Comparison of ENCODE assay signal across 9 cellular contexts in genomic region chr13:113411216-113412023, GRCh38. TPM values are rescaled to one million over a fixed set of nuclear protein-coding genes. Genes with fewer than 3 reads are reported as not detected.
DNase-seq lines count a peak whose midpoint lies in the region; ATAC-seq and TF ChIP-seq lines count a peak whose summit lies in the region.
"Had no signal": no experiment of that assay in that cellular context is flagged by ENCODE, and none has a peak within 500 bp of the region (broad histone marks: within the 10 kb centered on the region; RNA-seq: fewer than 3 reads in every experiment).

No MANE protein-coding gene starts in this region.

- peak in 1 of 2 donors; percentile 18 for ATAC-seq in lower lobe of right lung
- ATAC-seq in GM18520 (IDR thresholded peaks at IDR 0.05; ENCODE audit: unreplicated experiment) = no peak

- DNase-seq in LHCN-M2 (ENCODE audit: low read depth) = peak; percentile 99
- DNase-seq in mammary epithelial cell = peak; percentile 69
- peak; percentile 37 for DNase-seq in lower lobe of right lung
- no peak for DNase-seq in DMS114 treated with DMSO at 0.1 percent for 48 hours (lab: John Stamatoyannopoulos, UW; ENCODE audit: unreplicated experiment)
- no peak for DNase-seq in activated effector memory CD4-positive, alpha-beta T cell treated with anti-CD3 and anti-CD28 coated beads, Interleukin-2, amount 50 U/mL, for 16 hours
- DNase-seq in hippocampal formation (lab: John Stamatoyannopoulos, UW) = no peak
- DNase-seq: CD4-positive, alpha-beta memory T cell had no signal

- H3K4me1 ChIP-seq in ACC112 (ENCODE audit: control insufficient read depth, insufficient read depth, low read length, unreplicated experiment) = peaks cover 21% of the 10 kb centered on the region
- H3K4me1 ChIP-seq in mammary epithelial cell (ENCODE audit: insufficient read depth, low read length) = no peaks in the 10 kb centered on the region
- H3K4me1 ChIP-seq in lower lobe of right lung = no peaks in the 10 kb centered on the region

- peaks cover 5% of the 10 kb centered on the region for H3K9me3 ChIP-seq in mammary epithelial cell (replicated peaks; ENCODE audit: insufficient read depth, low read length)
- H3K9me3 ChIP-seq in lower lobe of right lung = no peaks in the 10 kb centered on the region

- H4K20me1 ChIP-seq in mammary epithelial cell (ENCODE audit: insufficient read depth, low read length) = no peaks in the 10 kb centered on the region

- no peaks in the 10 kb centered on the region for H3K27me3 ChIP-seq in ACC112 (ENCODE audit: insufficient read depth, low read length)
- no peaks in the 10 kb centered on the region for H3K27me3 ChIP-seq in mammary epithelial cell (ENCODE audit: insufficient read depth, low read length)
- peaks cover 20% of the 10 kb centered on the region for H3K27me3 ChIP-seq in lower lobe of right lung (ENCODE audit: low read depth)

- CTCF ChIA-PET in mammary epithelial cell (lab: Charles Lee; ENCODE audit: low non-redundant PET) = no interaction called here

- WGBS in mammary epithelial cell (ENCODE audit: low coverage, missing lambda C conversion rate) = 84% methylated on average over 25 of the region's 30 CpGs

- H3K4me3 ChIP-seq in ACC112 (ENCODE audit: low read depth, low read length) (peak overlapping the region; percentile 58), mammary epithelial cell (replicated peaks in 1 of 3; ENCODE audit: insufficient read depth in 1 of 3, low read depth in 2 of 3, low read length in 3 of 3) (no peak overlapping the region), lower lobe of right lung (no peak overlapping the region)

- in situ Hi-C loops in mammary epithelial cell (cut with MboI; ENCODE audit: low sequenced_read_pairs in 2 of 2) = no loop called here

- H3K36me3 ChIP-seq in ACC112 (ENCODE audit: insufficient read depth, low read length) = no peaks in the 10 kb centered on the region
- H3K36me3 ChIP-seq in mammary epithelial cell (ENCODE audit: insufficient read depth, low read length) = no peaks in the 10 kb centered on the region
- no peaks in the 10 kb centered on the region for H3K36me3 ChIP-seq in lower lobe of right lung

- TF ChIP-seq CTCF in mammary epithelial cell (conservative IDR thresholded peaks at IDR 0.05 in 1 of 2, IDR thresholded peaks at IDR 0.05 in 1 of 2; ENCODE audit: extremely low read depth in 1 of 2, insufficient read depth in 1 of 2, low read depth in 1 of 2, low read length in 2 of 2) (no peak), lower lobe of right lung (IDR thresholded peaks at IDR 0.05) (no peak)

- intact Hi-C loops in mammary epithelial cell (cut with micrococcal nuclease) (no loop called here), lower lobe of right lung (cut with DNase I) (no loop called here)

- dilution Hi-C loops in mammary epithelial cell (cut with HindIII; ENCODE audit: low sequenced_read_pairs) = no loop called here

- H3K27ac ChIP-seq in ACC112 (ENCODE audit: low read depth, low read length) (peak overlapping the region; percentile 95), mammary epithelial cell (ENCODE audit: insufficient read depth, low read depth, low read length) (no peak overlapping the region), lower lobe of right lung (no peak overlapping the region)

- H3K9ac ChIP-seq in mammary epithelial cell (ENCODE audit: insufficient read depth, low read length) = no peak overlapping the region

- no TSS peak for BruUV-seq in mammary epithelial cell (replicated peaks; lab: Mats Ljungman, UMichigan)

- H3K79me2 ChIP-seq in ACC112 (ENCODE audit: control insufficient read depth, insufficient read depth, low read length, unreplicated experiment) (no peaks in the 10 kb centered on the region), mammary epithelial cell (ENCODE audit: insufficient read depth, low read length) (no peaks in the 10 kb centered on the region)

- H2AFZ ChIP-seq in ACC112 (ENCODE audit: low read length, unreplicated experiment) (no peak overlapping the region), mammary epithelial cell (ENCODE audit: low read depth, low read length) (no peak overlapping the region)

- no peak overlapping the region for H3K4me2 ChIP-seq in mammary epithelial cell (ENCODE audit: insufficient read depth, low read depth, low read length)

RNA-seq across cellular contexts. Expression of gene ADPRHL1, which starts 41.9 kb away (rescaled TPM):
- total RNA-seq in LHCN-M2 (2014; rRNA removed) (9.7 and 10.8 TPM in 2 replicates), mammary epithelial cell (1 to 10 TPM; 1.2 TPM), lower lobe of right lung (2.7 TPM)
- 7.2 TPM for polyA plus RNA-seq in LHCN-M2 (2012)
- 1.1 TPM for polyA plus RNA-seq in mammary epithelial cell
- polyA minus RNA-seq in mammary epithelial cell = 1.2 TPM

RNA-seq across cellular contexts. Expression of gene GRTP1, which starts 47.5 kb away (rescaled TPM):
- total RNA-seq in LHCN-M2 (2014; rRNA removed) (0.19 TPM in 1 of 2 replicates, not detected in the other), mammary epithelial cell (1 to 10 TPM; 1.5 to 3.8 TPM), lower lobe of right lung (4.2 TPM)
- polyA plus RNA-seq in LHCN-M2 (2012) = 0.23 TPM
- 3.1 TPM for polyA plus RNA-seq in mammary epithelial cell
- polyA minus RNA-seq in mammary epithelial cell = not detected

Comparison
In these comparisons a context has a peak if more than half of its experiments do, and no peak if none do; other contexts are left out.
1. DNase-seq: peak in LHCN-M2 (single experiment), mammary epithelial cell (single experiment) and lower lobe of right lung (single experiment); none in DMS114 treated with DMSO at 0.1 percent for 48 hours (single experiment), activated effector memory CD4-positive, alpha-beta T cell treated with anti-CD3 and anti-CD28 coated beads, Interleukin-2, amount 50 U/mL, for 16 hours (single experiment) and hippocampal formation (0 of 2).